Comparison of ENCODE assay signal across 8 cellular contexts in genomic region chr20:51497542-51498467, GRCh38. TPM values are rescaled to one million over a fixed set of nuclear protein-coding genes. Genes with fewer than 3 reads are reported as not detected.
DNase-seq lines count a peak whose midpoint lies in the region; ATAC-seq and TF ChIP-seq lines count a peak whose summit lies in the region.

No MANE protein-coding gene starts in this region.

- peak overlapping the region in 2 of 4 donors; percentile 1 to 27 for H3K27ac ChIP-seq in transverse colon

- H3K9me3 ChIP-seq in transverse colon = no peaks in the 10 kb centered on the region

- peak; percentile 43 to 44 for DNase-seq in activated CD4-positive, alpha-beta T cell treated with anti-CD3 and anti-CD28 coated beads for 24 hours (ENCODE audit: low read depth in 2 of 2)
- no peak for DNase-seq in activated CD4-positive, alpha-beta T cell treated with anti-CD3 and anti-CD28 coated beads for 1 hour
- DNase-seq in central memory CD8-positive, alpha-beta T cell (ENCODE audit: low spot score in 2 of 2) = peak; percentile 41 to 57
- peak; percentile 40 to 41 for DNase-seq in stimulated activated CD4-positive, alpha-beta T cell treated with anti-CD3 and anti-CD28 coated beads, Interleukin-15, amount 100 ng/mL, for 48 hours (ENCODE audit: low read depth in 2 of 2)
- DNase-seq in ACHN (no peak), transverse colon (no peak)

- no peaks in the 10 kb centered on the region for H3K27me3 Mint-ChIP-seq in T-helper 1 cell treated with Interleukin-12 subunit alpha and Interleukin-12 subunit beta and Interleukin-4 antibody, amounts not matched to agents 30 μg/mL and 1 μg/mL, for 36 hours (ENCODE audit: low read depth)
- no peaks in the 10 kb centered on the region for H3K27me3 Mint-ChIP-seq in central memory CD8-positive, alpha-beta T cell

- TF ChIP-seq CTCF in transverse colon (IDR thresholded peaks at IDR 0.05) = no peak

- H3K4me3 ChIP-seq in transverse colon = no peak overlapping the region

- H3K27me3 ChIP-seq in transverse colon = no peaks in the 10 kb centered on the region

- peaks cover 87% of the 10 kb centered on the region for H3K4me1 Mint-ChIP-seq in T-helper 1 cell treated with Interleukin-12 subunit alpha and Interleukin-12 subunit beta and Interleukin-4 antibody, amounts not matched to agents 30 μg/mL and 1 μg/mL, for 36 hours (ENCODE audit: low read depth)
- peaks cover 97% of the 10 kb centered on the region for H3K4me1 Mint-ChIP-seq in central memory CD8-positive, alpha-beta T cell

- no peaks in the 10 kb centered on the region for H3K9me3 Mint-ChIP-seq in T-helper 1 cell treated with Interleukin-12 subunit alpha and Interleukin-12 subunit beta and Interleukin-4 antibody, amounts not matched to agents 30 μg/mL and 1 μg/mL, for 36 hours
- H3K9me3 Mint-ChIP-seq in central memory CD8-positive, alpha-beta T cell = no peaks in the 10 kb centered on the region

- intact Hi-C loops in transverse colon (cut with DNase I; ENCODE audit: low total_unique reads) = no loop called here

- no peak for TF ChIP-seq EP300 in transverse colon (IDR thresholded peaks at IDR 0.05; ENCODE audit: low read depth)

- peak; percentile 21 for ATAC-seq in central memory CD8-positive, alpha-beta T cell (replicated peaks; ENCODE audit: extremely low read depth, poor library complexity, severe bottlenecking)
- ATAC-seq in HG02970 (IDR thresholded peaks at IDR 0.05; ENCODE audit: low FRiP score, unreplicated experiment) = no peak

- peaks cover 0 to 19% (median 1%) of the 10 kb centered on the region in 4 donors for H3K4me1 ChIP-seq in transverse colon

- WGBS in transverse colon (ENCODE audit: low coverage in 1 of 2), 2 donors = 71 to 79% methylated on average over 13 to 21 of the region's 21 CpGs

- H3K36me3 Mint-ChIP-seq in T-helper 1 cell treated with Interleukin-12 subunit alpha and Interleukin-12 subunit beta and Interleukin-4 antibody, amounts not matched to agents 30 μg/mL and 1 μg/mL, for 36 hours (ENCODE audit: low read depth) = peaks cover 38% of the 10 kb centered on the region
- peaks cover 25% of the 10 kb centered on the region for H3K36me3 Mint-ChIP-seq in central memory CD8-positive, alpha-beta T cell (ENCODE audit: insufficient read depth)

- no peaks in the 10 kb centered on the region for H3K36me3 ChIP-seq in transverse colon

- no peak for TF ChIP-seq POLR2A in transverse colon (IDR thresholded peaks at IDR 0.05)

- peak overlapping the region; percentile 65 for H3K27ac Mint-ChIP-seq in T-helper 1 cell treated with Interleukin-12 subunit alpha and Interleukin-12 subunit beta and Interleukin-4 antibody, amounts not matched to agents 30 μg/mL and 1 μg/mL, for 36 hours
- H3K27ac Mint-ChIP-seq in central memory CD8-positive, alpha-beta T cell (ENCODE audit: low read depth) = peak overlapping the region; percentile 99

- in situ Hi-C loops in ACHN (cut with HindIII; ENCODE audit: low pct_ligation_motif_present, low pct_unique_long_range_greater_than_20kb, low sequenced_read_pairs) = no loop called here
- in situ Hi-C loops in transverse colon (cut with MboI; ENCODE audit: low pct_ligation_motif_present in 1 of 4, low pct_unique_long_range_greater_than_20kb in 1 of 4, low sequenced_read_pairs in 3 of 4) = no loop called here

- peak overlapping the region; percentile 56 for H3K4me3 Mint-ChIP-seq in T-helper 1 cell treated with Interleukin-12 subunit alpha and Interleukin-12 subunit beta and Interleukin-4 antibody, amounts not matched to agents 30 μg/mL and 1 μg/mL, for 36 hours
- H3K4me3 Mint-ChIP-seq in central memory CD8-positive, alpha-beta T cell = peak overlapping the region; percentile 71

RNA-seq across cellular contexts. Expression of gene NFATC2, which starts 44.7 kb away (rescaled TPM):
- 10 to 100 TPM in 3 of 4 donors, 1 to 10 TPM in 1; 5.3 to 22.5 (median 11.5) TPM for total RNA-seq in transverse colon

Comparison
In these comparisons a context has a peak if more than half of its experiments do, and no peak if none do; other contexts are left out.
1. DNase-seq: peak in activated CD4-positive, alpha-beta T cell treated with anti-CD3 and anti-CD28 coated beads for 24 hours (2 of 2), central memory CD8-positive, alpha-beta T cell (2 of 2) and stimulated activated CD4-positive, alpha-beta T cell treated with anti-CD3 and anti-CD28 coated beads, Interleukin-15, amount 100 ng/mL, for 48 hours (2 of 2); none in activated CD4-positive, alpha-beta T cell treated with anti-CD3 and anti-CD28 coated beads for 1 hour (single experiment), ACHN (single experiment) and transverse colon (single experiment).